18 cellular contexts compared by ENCODE assay signal in the genomic region with DNA sequence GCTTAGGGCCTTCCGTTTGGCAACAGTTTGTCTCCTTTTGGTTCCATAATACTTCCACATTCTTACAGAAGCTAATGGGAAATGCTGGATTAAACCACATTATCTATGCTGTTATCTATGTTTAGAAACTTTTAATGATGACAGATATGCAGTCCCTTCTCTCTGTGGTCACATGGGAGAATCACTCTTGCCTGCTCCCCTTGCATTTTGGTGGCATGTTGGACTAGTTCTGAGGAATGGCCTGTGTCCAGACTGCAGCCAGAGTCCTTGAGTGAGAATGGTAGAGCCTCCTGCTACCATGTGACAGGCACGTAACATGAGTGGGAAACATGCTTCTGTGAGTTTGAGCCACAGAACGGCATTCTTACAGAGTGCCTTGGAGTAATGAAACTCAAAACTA. TPM values are rescaled to one million over a fixed set of nuclear protein-coding genes. Genes with fewer than 3 reads are reported as not detected.
DNase-seq lines count a peak whose midpoint lies in the region; ATAC-seq and TF ChIP-seq lines count a peak whose summit lies in the region.
"Had no signal": no experiment of that assay in that cellular context is flagged by ENCODE, and none has a peak within 500 bp of the region (broad histone marks: within the 10 kb centered on the region; RNA-seq: fewer than 3 reads in every experiment).

No MANE protein-coding gene starts in this region.

- ATAC-seq in heart right ventricle, result peak in 2 of 8 donors; percentile 26
- ATAC-seq in right cardiac atrium, result no peak
- peak in 1 of 2 donors; percentile 13 for ATAC-seq in gastrocnemius medialis
- ATAC-seq: PC-3 had no signal

- CTCF ChIA-PET in activated naive CD4-positive, alpha-beta T cell treated with anti-CD3 and anti-CD28 coated beads for 36 hours (lab: Charles Lee), result no interaction called here

- H3K9me3 Mint-ChIP-seq in activated naive CD4-positive, alpha-beta T cell treated with anti-CD3 and anti-CD28 coated beads for 36 hours, result peaks cover 2% of the 10 kb centered on the region
- no peaks in the 10 kb centered on the region for H3K9me3 Mint-ChIP-seq in activated T-cell treated with anti-CD3 and anti-CD28 coated beads, Interleukin-2, amount 50 U/mL, for 24 hours

- no peaks in the 10 kb centered on the region for H3K27me3 ChIP-seq in heart right ventricle
- no peaks in the 10 kb centered on the region for H3K27me3 ChIP-seq in right cardiac atrium (ENCODE audit: control insufficient read depth, insufficient read depth)
- no peaks in the 10 kb centered on the region for H3K27me3 ChIP-seq in gastrocnemius medialis

- no peak overlapping the region for H3K4me3 Mint-ChIP-seq in activated naive CD4-positive, alpha-beta T cell treated with anti-CD3 and anti-CD28 coated beads for 36 hours
- no peak overlapping the region for H3K4me3 Mint-ChIP-seq in activated T-cell treated with anti-CD3 and anti-CD28 coated beads, Interleukin-2, amount 50 U/mL, for 24 hours
- H3K4me3 Mint-ChIP-seq: CD4-positive, alpha-beta memory T cell had no signal

- no peaks in the 10 kb centered on the region for H3K36me3 Mint-ChIP-seq in activated naive CD4-positive, alpha-beta T cell treated with anti-CD3 and anti-CD28 coated beads for 36 hours (ENCODE audit: low read depth)
- no peaks in the 10 kb centered on the region for H3K36me3 Mint-ChIP-seq in activated T-cell treated with anti-CD3 and anti-CD28 coated beads, Interleukin-2, amount 50 U/mL, for 24 hours (ENCODE audit: low read depth)
- H3K36me3 Mint-ChIP-seq: CD4-positive, alpha-beta memory T cell had no signal

- no peaks in the 10 kb centered on the region for H3K4me1 Mint-ChIP-seq in activated naive CD4-positive, alpha-beta T cell treated with anti-CD3 and anti-CD28 coated beads for 36 hours (ENCODE audit: low read depth)
- no peaks in the 10 kb centered on the region for H3K4me1 Mint-ChIP-seq in activated T-cell treated with anti-CD3 and anti-CD28 coated beads, Interleukin-2, amount 50 U/mL, for 24 hours (ENCODE audit: low read depth)

- H3K36me3 ChIP-seq in heart right ventricle (peaks cover 0 to 4% (median 0%) of the 10 kb centered on the region in 9 donors), gastrocnemius medialis (no peaks in the 10 kb centered on the region)

- H3K27me3 Mint-ChIP-seq in activated naive CD4-positive, alpha-beta T cell treated with anti-CD3 and anti-CD28 coated beads for 36 hours (ENCODE audit: low read depth), result peaks cover 3% of the 10 kb centered on the region
- H3K27me3 Mint-ChIP-seq in activated T-cell treated with anti-CD3 and anti-CD28 coated beads, Interleukin-2, amount 50 U/mL, for 24 hours, result no peaks in the 10 kb centered on the region

- intact Hi-C loops in heart right ventricle (cut with DNase I), result no loop called here
- intact Hi-C loops in cardiac septum (cut with DNase I), result loop anchor here (5.0 kb wide), 1 partner anchor 162 kb away; no protein-coding TSS in a partner anchor
- intact Hi-C loops in right cardiac atrium (cut with DNase I), result no loop called here
- intact Hi-C loops in gastrocnemius medialis (cut with DNase I; ENCODE audit: low total_unique reads), result no loop called here
- intact Hi-C loops in activated naive CD4-positive, alpha-beta T cell treated with anti-CD3 and anti-CD28 coated beads for 36 hours (cut with micrococcal nuclease), result no loop called here

- peaks cover 7 to 100% (median 94%) of the 10 kb centered on the region in 9 donors for H3K4me1 ChIP-seq in heart right ventricle
- peaks cover 22% of the 10 kb centered on the region for H3K4me1 ChIP-seq in right cardiac atrium (ENCODE audit: control insufficient read depth, insufficient read depth, low read length)
- H3K4me1 ChIP-seq in gastrocnemius medialis, result peaks cover 35 to 80% of the 10 kb centered on the region in 2 donors

- 31 to 33% methylated on average over 3 of the region's 3 CpGs for WGBS in heart right ventricle, 2 donors
- 42% methylated on average over 3 of the region's 3 CpGs for WGBS in right cardiac atrium

- peaks cover 0 to 14% (median 0%) of the 10 kb centered on the region in 11 donors for H3K9me3 ChIP-seq in heart right ventricle
- no peaks in the 10 kb centered on the region for H3K9me3 ChIP-seq in right cardiac atrium (ENCODE audit: control insufficient read depth, low read length)
- no peaks in the 10 kb centered on the region for H3K9me3 ChIP-seq in gastrocnemius medialis

- H3K27ac Mint-ChIP-seq in activated naive CD4-positive, alpha-beta T cell treated with anti-CD3 and anti-CD28 coated beads for 36 hours, result no peak overlapping the region
- no peak overlapping the region for H3K27ac Mint-ChIP-seq in activated T-cell treated with anti-CD3 and anti-CD28 coated beads, Interleukin-2, amount 50 U/mL, for 24 hours
- H3K27ac Mint-ChIP-seq: CD4-positive, alpha-beta memory T cell had no signal

- DNase-seq in heart right ventricle (no peak), cardiac septum (ENCODE audit: low spot score) (no peak), right cardiac atrium (no peak), gastrocnemius medialis (no peak), NCI-H2081 (lab: John Stamatoyannopoulos, UW) (no peak)
- DNase-seq in stimulated activated CD4-positive, alpha-beta T cell treated with anti-CD3 and anti-CD28 coated beads, Interleukin-1b, Interleukin-23, amount 100 ng/mL, for 48 hours, result no peak
- no peak for DNase-seq in activated naive CD4-positive, alpha-beta T cell treated with anti-CD3 and anti-CD28 coated beads for 36 hours
- DNase-seq in activated T-cell treated with anti-CD3 and anti-CD28 coated beads, Interleukin-2, amount 50 U/mL, for 24 hours, result no peak
- DNase-seq: CD4-positive, alpha-beta memory T cell; DND-41; GM23248; KBM-7; NCI-H146; NCI-H2081 treated with DMSO at 0.1 percent for 48 hours; NCI-H510A treated with DMSO at 0.1 percent for 48 hours; NCI-H82; PC-3 had no signal

- TF ChIP-seq CTCF in heart right ventricle (IDR thresholded peaks at IDR 0.05) (no peak), gastrocnemius medialis (IDR thresholded peaks at IDR 0.05 in 4 of 5, conservative IDR thresholded peaks at IDR 0.05 in 1 of 5) (no peak)

- in situ Hi-C loops in gastrocnemius medialis (cut with MboI; ENCODE audit: low sequenced_read_pairs in 4 of 4), result no loop called here

- peak overlapping the region in 7 of 10 donors; percentile 0 to 79 (median 58) for H3K27ac ChIP-seq in heart right ventricle
- H3K27ac ChIP-seq in right cardiac atrium (ENCODE audit: low read length), result peak overlapping the region; percentile 90
- peak overlapping the region in 3 of 4 donors; percentile 8 to 50 (median 14) for H3K27ac ChIP-seq in gastrocnemius medialis
- H3K27ac ChIP-seq: GM23248, RWPE1 had no signal

- TF ChIP-seq POLR2A in gastrocnemius medialis (IDR thresholded peaks at IDR 0.05), result no peak

- H3K4me3 ChIP-seq in heart right ventricle, result no peak overlapping the region
- no peak overlapping the region for H3K4me3 ChIP-seq in right cardiac atrium (ENCODE audit: low read length)
- no peak overlapping the region for H3K4me3 ChIP-seq in gastrocnemius medialis
- H3K4me3 ChIP-seq: GM23248 had no signal

RNA-seq across cellular contexts. Expression of gene SPTBN1, which starts 19.2 kb away (rescaled TPM):
- total RNA-seq in heart right ventricle (100 to 1,000 TPM; 366 to 643 (median 507) TPM), cardiac septum (554 TPM), right cardiac atrium (100 to 1,000 TPM; 304 to 348 (median 336) TPM), gastrocnemius medialis (100 to 1,000 TPM; 107 to 191 (median 119) TPM)
- polyA plus RNA-seq in heart right ventricle (100 to 1,000 TPM in 1 of 2 donors, 10 to 100 TPM in 1; 91.1 to 142 TPM), right cardiac atrium (141 TPM)
- 100 to 1,000 TPM; 103 to 107 TPM for total RNA-seq in activated naive CD4-positive, alpha-beta T cell treated with anti-CD3 and anti-CD28 coated beads for 36 hours

Comparison
In these comparisons a context has a peak if more than half of its experiments do, and no peak if none do; other contexts are left out.
1. H3K27ac ChIP-seq: peak in every context shown above with its lines; median percentile 90 in right cardiac atrium; 58 in heart right ventricle; 14 in gastrocnemius medialis.